In the genomic region with DNA sequence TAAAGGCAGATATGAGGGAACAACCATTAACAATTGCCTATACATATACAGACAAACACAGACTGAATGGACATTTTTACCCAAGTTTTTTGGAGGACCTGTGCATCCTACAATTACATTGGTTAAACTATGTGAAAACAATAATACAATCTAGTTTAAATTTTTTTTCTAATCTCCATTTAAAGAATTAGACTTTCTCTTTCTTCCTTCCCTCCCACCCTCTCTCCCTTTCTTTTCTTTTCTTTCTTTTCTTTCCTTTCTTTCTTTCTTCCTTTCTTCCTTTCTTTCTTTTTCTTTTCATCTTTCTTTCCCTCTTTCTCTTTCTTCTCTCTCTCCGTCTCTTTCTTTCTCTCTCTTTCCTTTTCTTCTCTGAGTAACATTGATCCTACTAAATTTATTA, we compare ENCODE assay signal across 24 cellular contexts.
DNase-seq lines count a peak whose midpoint lies in the region; ATAC-seq, FAIRE-seq and TF ChIP-seq lines count a peak whose summit lies in the region.
"Had no signal": no experiment of that assay in that cellular context is flagged by ENCODE, and none has a peak within 500 bp of the region (broad histone marks: within the 10 kb centered on the region; RNA-seq: fewer than 3 reads in every experiment).

No MANE protein-coding gene starts in this region.

- no peak for TF ChIP-seq EP300 in HepG2 (IDR thresholded peaks at IDR 0.05; ENCODE audit: low read depth in 2 of 2, low read length in 2 of 2)
- no peak for TF ChIP-seq EP300 in HepG2 (CRISPR knock-in tag; IDR thresholded peaks at IDR 0.05; ENCODE audit: borderline replicate concordance)

- TF ChIP-seq POLR2A in HepG2 (IDR thresholded peaks at IDR 0.05; ENCODE audit: insufficient read depth in 1 of 2, low read depth in 2 of 2, low read length in 2 of 2) (no peak), right lobe of liver (IDR thresholded peaks at IDR 0.05) (no peak), prostate gland (IDR thresholded peaks at IDR 0.05) (no peak)

- CTCF ChIA-PET in HepG2 (lab: Yijun Ruan, JAX; ENCODE audit: low intra/inter-chr PET ratio, low total read pairs): no interaction called here
- CTCF ChIA-PET in HEK293 (lab: Yijun Ruan, JAX): interaction anchor here (2.0 kb wide), 1 partner anchor 14 kb away, joined by 6 read pairs; no protein-coding TSS in a partner anchor

- ATAC-seq in HepG2 (no peak), right lobe of liver (no peak), naive B cell (ENCODE audit: low read depth in 2 of 2) (no peak), GM19328 (IDR thresholded peaks at IDR 0.05; ENCODE audit: unreplicated experiment) (no peak)
- ATAC-seq: GM12878 had no signal

- H3K4me2 ChIP-seq in HepG2 (ENCODE audit: low read depth, low read length): no peak overlapping the region
- H3K4me2 ChIP-seq: BLaER1 treated with 17β-estradiol and CSF1 and Interleukin-3, amounts not matched to agents 10 nM and 100 nM had no signal

- H3K9ac ChIP-seq in HepG2 (ENCODE audit: insufficient read depth, low read depth, low read length): no peak overlapping the region
- H3K9ac ChIP-seq: BLaER1 treated with 17β-estradiol and CSF1 and Interleukin-3, amounts not matched to agents 10 nM and 100 nM had no signal

- H2AFZ ChIP-seq in HepG2 (ENCODE audit: low read length): no peak overlapping the region

- no peak overlapping the region for H3K4me3 ChIP-seq in HepG2 (replicated peaks in 1 of 3; ENCODE audit: insufficient read depth in 1 of 3, low read depth in 2 of 3, low read length in 3 of 3)
- H3K4me3 ChIP-seq in right lobe of liver: no peak overlapping the region
- no peak overlapping the region for H3K4me3 ChIP-seq in HEK293 (ENCODE audit: low read depth, low read length)
- no peak overlapping the region for H3K4me3 ChIP-seq in prostate gland
- H3K4me3 ChIP-seq: BLaER1 treated with 17β-estradiol and CSF1 and Interleukin-3, amounts not matched to agents 10 nM and 100 nM; GM12878 had no signal

- peak overlapping the region in 4 of 6 donors; percentile 54 to 76 (median 70) for H3K27ac Mint-ChIP-seq in naive B cell
- H3K27ac Mint-ChIP-seq: CD4-positive, alpha-beta T cell had no signal

- no peak for TF ChIP-seq RAD21 in HepG2 (CRISPR knock-in tag; IDR thresholded peaks at IDR 0.05)

- no peaks in the 10 kb centered on the region for H3K27me3 Mint-ChIP-seq in naive B cell
- H3K27me3 Mint-ChIP-seq: CD4-positive, alpha-beta T cell; CD8-positive, alpha-beta memory T cell had no signal

- FAIRE-seq in HepG2 (lab: Jason Lieb, UNC): no peak
- FAIRE-seq: A204.1, GM12878, GM12892, GM18507 had no signal

- H3K4me1 Mint-ChIP-seq in naive B cell: peaks cover 0 to 6% (median 0%) of the 10 kb centered on the region in 3 donors
- H3K4me1 Mint-ChIP-seq: CD8-positive, alpha-beta memory T cell had no signal

- peaks cover 0 to 1% (median 0%) of the 10 kb centered on the region in 7 donors for H3K9me3 Mint-ChIP-seq in naive B cell
- H3K9me3 Mint-ChIP-seq: CD4-positive, alpha-beta T cell had no signal

- POLR2A ChIA-PET in HepG2 (lab: Yijun Ruan, JAX) (no interaction called here), HEK293 (lab: Yijun Ruan, JAX) (no interaction called here)

- no peak overlapping the region for H3K27ac ChIP-seq in HepG2 (ENCODE audit: extremely low read length, insufficient read depth, low read length)
- no peak overlapping the region for H3K27ac ChIP-seq in right lobe of liver
- H3K27ac ChIP-seq in HEK293 (ENCODE audit: extremely low read depth, low read depth, low read length): no peak overlapping the region
- no peak overlapping the region for H3K27ac ChIP-seq in prostate gland
- H3K27ac ChIP-seq: 22Rv1; BLaER1 treated with 17β-estradiol and CSF1 and Interleukin-3, amounts not matched to agents 10 nM and 100 nM; C4-2B had no signal

- no TSS peak for BruUV-seq in HepG2 (replicated peaks; lab: Mats Ljungman, UMichigan)

- H4K20me1 ChIP-seq in HepG2 (ENCODE audit: insufficient read depth, low read length): no peaks in the 10 kb centered on the region
- H4K20me1 ChIP-seq: BLaER1 treated with 17β-estradiol and CSF1 and Interleukin-3, amounts not matched to agents 10 nM and 100 nM had no signal

- H3K36me3 ChIP-seq in HepG2 (replicated peaks in 1 of 2; ENCODE audit: control insufficient read depth in 1 of 2, insufficient read depth in 2 of 2, low read length in 2 of 2) (no peaks in the 10 kb centered on the region), right lobe of liver (no peaks in the 10 kb centered on the region), HEK293 (ENCODE audit: control insufficient read depth in 2 of 2, insufficient read depth in 1 of 2, low read length in 2 of 2) (no peaks in the 10 kb centered on the region), prostate gland (no peaks in the 10 kb centered on the region)

- H3K4me1 ChIP-seq in HepG2 (ENCODE audit: insufficient read depth, low read length) (no peaks in the 10 kb centered on the region), right lobe of liver (no peaks in the 10 kb centered on the region), HEK293 (ENCODE audit: control insufficient read depth, insufficient read depth, low read length) (no peaks in the 10 kb centered on the region), prostate gland (replicated peaks) (no peaks in the 10 kb centered on the region)

- no peak for DNase-seq in HepG2 (ENCODE audit: low spot score)
- no peak for DNase-seq in right lobe of liver
- no peak for DNase-seq in naive B cell
- DNase-seq in prostate gland (ENCODE audit: low spot score): no peak
- DNase-seq: ACHN; CD4-positive, alpha-beta T cell; CD8-positive, alpha-beta memory T cell; COR-L47; DMS 273 treated with DMSO at 0.1 percent for 48 hours; DMS153; DMS53; DMS79; DND-41; EL; GDM1 had no signal

- H3K36me3 Mint-ChIP-seq in naive B cell: peaks cover 16 to 20% of the 10 kb centered on the region in 2 donors

- no peak for TF ChIP-seq CTCF in HepG2 (CRISPR knock-in tag; IDR thresholded peaks at IDR 0.05)
- TF ChIP-seq CTCF in right lobe of liver (IDR thresholded peaks at IDR 0.05): no peak
- TF ChIP-seq CTCF in HEK293 (tag by site-specific recombination; IDR thresholded peaks at IDR 0.05): no peak
- TF ChIP-seq CTCF in prostate gland (IDR thresholded peaks at IDR 0.05): no peak

- no peaks in the 10 kb centered on the region for H3K9me3 ChIP-seq in HepG2 (ENCODE audit: low read length)
- no peaks in the 10 kb centered on the region for H3K9me3 ChIP-seq in right lobe of liver
- H3K9me3 ChIP-seq in HEK293 (ENCODE audit: control insufficient read depth, insufficient read depth, low read depth, low read length): no peaks in the 10 kb centered on the region
- no peaks in the 10 kb centered on the region for H3K9me3 ChIP-seq in prostate gland

- intact Hi-C loops in HepG2 (cut with micrococcal nuclease; ENCODE audit: unreplicated experiment) (no loop called here), right lobe of liver (cut with DNase I) (no loop called here), prostate gland (cut with DNase I) (loop anchor here (2.0 kb wide), 1 partner anchor 50 kb away; no protein-coding TSS in a partner anchor)

- WGBS in HepG2 (ENCODE audit: low lambda C conversion rate): 13% methylated on average over 1 of the region's 1 CpG
- WGBS in right lobe of liver (ENCODE audit: insufficient coverage, low coverage, low lambda C conversion rate, missing lambda C conversion rate): 70% methylated on average over 1 of the region's 1 CpG
- 89% methylated on average over 1 of the region's 1 CpG for WGBS in prostate gland

- no peak overlapping the region for H3K4me3 Mint-ChIP-seq in naive B cell
- H3K4me3 Mint-ChIP-seq: CD4-positive, alpha-beta T cell; CD8-positive, alpha-beta memory T cell had no signal

- H3K27me3 ChIP-seq in HepG2 (ENCODE audit: control insufficient read depth in 1 of 2, insufficient read depth in 2 of 2, low read length in 2 of 2) (no peaks in the 10 kb centered on the region), right lobe of liver (no peaks in the 10 kb centered on the region), prostate gland (replicated peaks; ENCODE audit: insufficient read depth) (no peaks in the 10 kb centered on the region)
- H3K27me3 ChIP-seq: BLaER1 treated with 17β-estradiol and CSF1 and Interleukin-3, amounts not matched to agents 10 nM and 100 nM had no signal

- in situ Hi-C loops in HepG2 (cut with HindIII; ENCODE audit: extremely low pct_ligation_motif_present, low pct_unique_long_range_greater_than_20kb): no loop called here

- no peaks in the 10 kb centered on the region for H3K79me2 ChIP-seq in HepG2 (ENCODE audit: insufficient read depth, low read length)

TF ChIP-seq in HepG2, 621 proteins besides CTCF, POLR2A, EP300 and RAD21:
- TF ChIP-seq HNRNPK (IDR thresholded peaks at IDR 0.05; ENCODE audit: low read depth, low read length, poor library complexity, severe bottlenecking) (no peak), SRSF9 (IDR thresholded peaks at IDR 0.05; ENCODE audit: borderline replicate concordance, insufficient read depth, low read depth, low read length, poor library complexity, severe bottlenecking) (peak; percentile 58), PCBP1 (IDR thresholded peaks at IDR 0.05; ENCODE audit: borderline replicate concordance, low read depth, low read length) (no peak)

TF ChIP-seq in HEK293, 187 proteins besides CTCF, POLR2A, EP300 and RAD21:
- TF ChIP-seq WT1 (tag by site-specific recombination; IDR thresholded peaks at IDR 0.05): no peak
- TF ChIP-seq PRDM1 (tag by site-specific recombination; IDR thresholded peaks at IDR 0.05): peak; percentile 77
- no peak for TF ChIP-seq ZNF747 (tag by site-specific recombination; IDR thresholded peaks at IDR 0.05)
- no peak for TF ChIP-seq OSR2 (tag by site-specific recombination; IDR thresholded peaks at IDR 0.05)
- TF ChIP-seq, protein P1, sequence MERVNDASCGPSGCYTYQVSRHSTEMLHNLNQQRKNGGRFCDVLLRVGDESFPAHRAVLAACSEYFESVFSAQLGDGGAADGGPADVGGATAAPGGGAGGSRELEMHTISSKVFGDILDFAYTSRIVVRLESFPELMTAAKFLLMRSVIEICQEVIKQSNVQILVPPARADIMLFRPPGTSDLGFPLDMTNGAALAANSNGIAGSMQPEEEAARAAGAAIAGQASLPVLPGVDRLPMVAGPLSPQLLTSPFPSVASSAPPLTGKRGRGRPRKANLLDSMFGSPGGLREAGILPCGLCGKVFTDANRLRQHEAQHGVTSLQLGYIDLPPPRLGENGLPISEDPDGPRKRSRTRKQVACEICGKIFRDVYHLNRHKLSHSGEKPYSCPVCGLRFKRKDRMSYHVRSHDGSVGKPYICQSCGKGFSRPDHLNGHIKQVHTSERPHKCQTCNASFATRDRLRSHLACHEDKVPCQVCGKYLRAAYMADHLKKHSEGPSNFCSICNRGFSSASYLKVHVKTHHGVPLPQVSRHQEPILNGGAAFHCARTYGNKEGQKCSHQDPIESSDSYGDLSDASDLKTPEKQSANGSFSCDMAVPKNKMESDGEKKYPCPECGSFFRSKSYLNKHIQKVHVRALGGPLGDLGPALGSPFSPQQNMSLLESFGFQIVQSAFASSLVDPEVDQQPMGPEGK (tag by site-specific recombination; IDR thresholded peaks at IDR 0.05): no peak
- TF ChIP-seq ZXDB (tag by site-specific recombination; IDR thresholded peaks at IDR 0.05): no peak
TF ChIP-seq in HEK293: peak in this region for 1.
